Comparison of ENCODE assay signal across 8 cellular contexts in the genomic region with DNA sequence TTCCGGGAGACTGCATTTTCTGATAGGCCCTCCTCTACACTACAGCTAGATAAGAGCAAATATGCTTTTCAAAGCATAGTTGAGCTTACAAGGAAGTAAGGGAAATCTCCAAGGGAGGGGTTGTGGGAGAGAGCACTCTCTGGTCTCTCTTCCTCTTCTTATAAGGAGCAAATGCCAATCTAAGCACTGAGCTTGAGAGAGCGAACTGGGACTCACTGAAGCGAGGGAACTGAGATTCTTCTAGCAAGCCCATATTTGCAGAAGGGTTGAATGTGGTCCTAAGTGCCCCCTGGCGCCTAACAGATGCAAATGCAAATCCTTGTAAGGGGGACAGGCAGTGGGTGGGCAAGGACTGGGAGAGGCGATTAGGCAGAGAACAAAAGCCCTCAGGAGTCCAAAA.
DNase-seq lines count a peak whose midpoint lies in the region; ATAC-seq, FAIRE-seq and TF ChIP-seq lines count a peak whose summit lies in the region.

No MANE protein-coding gene starts in this region.

- peak; percentile 29 to 43; a peak in 2 of 5 replicates for TF ChIP-seq RAD21 in A549 (conservative IDR thresholded peaks at IDR 0.05 in 1 of 2, IDR thresholded peaks at IDR 0.05 in 1 of 2)
- TF ChIP-seq RAD21 in H1 (IDR thresholded peaks at IDR 0.05 in 1 of 2, conservative IDR thresholded peaks at IDR 0.05 in 1 of 2; ENCODE audit: low read depth in 2 of 2, low read length in 2 of 2) = peak; percentile 75 to 84
- peak; percentile 44 for TF ChIP-seq RAD21 in neural cell (conservative IDR thresholded peaks at IDR 0.05)

- no peak overlapping the region for H2BK5ac ChIP-seq in H1 (ENCODE audit: low read depth, low read length)

- no peak overlapping the region for H3K4me2 ChIP-seq in A549
- H3K4me2 ChIP-seq in OCI-LY1 (ENCODE audit: low read length) = no peak overlapping the region
- no peak overlapping the region; a peak in 1 of 4 replicates for H3K4me2 ChIP-seq in H1 (ENCODE audit: insufficient read depth in 1 of 2, low read depth in 2 of 2, low read length in 2 of 2)
- H3K4me2 ChIP-seq in neural cell (ENCODE audit: low read length) = no peak overlapping the region

- H4K20me1 ChIP-seq in OCI-LY1 (ENCODE audit: insufficient read depth, low read length) (no peaks in the 10 kb centered on the region), H1 (replicated peaks in 1 of 2; ENCODE audit: control insufficient read depth in 1 of 2, insufficient read depth in 2 of 2, low read length in 2 of 2) (no peaks in the 10 kb centered on the region), neural cell (ENCODE audit: insufficient read depth) (no peaks in the 10 kb centered on the region)

- no peak overlapping the region for H2BK120ac ChIP-seq in H1 (replicated peaks; ENCODE audit: low read depth, low read length)

- H2BK20ac ChIP-seq in H1 (ENCODE audit: low read length) = no peak overlapping the region

- no peaks in the 10 kb centered on the region for H3K79me1 ChIP-seq in H1 (ENCODE audit: low read depth, low read length)

- no peak overlapping the region for H3K23ac ChIP-seq in H1 (ENCODE audit: insufficient read length)

- H3K9me2 ChIP-seq in OCI-LY1 (ENCODE audit: low read depth, low read length) (no peaks in the 10 kb centered on the region), neural cell (ENCODE audit: insufficient read depth, low read length) (no peaks in the 10 kb centered on the region)

- FAIRE-seq in A549 (lab: Jason Lieb, UNC) (no peak), H1 (lab: Jason Lieb, UNC) (peak; percentile 95)

- H2AK5ac ChIP-seq in H1 (ENCODE audit: low read depth, low read length) = no peak overlapping the region

- DNase-seq in A549 (ENCODE audit: low read depth in 1 of 2, low spot score in 1 of 2) = peak in 1 of 2 experiments; percentile 38
- peak; percentile 61 to 79 for DNase-seq in H1 (ENCODE audit: low read depth in 1 of 2, low spot score in 2 of 2)
- no peak for DNase-seq in NCI-H2081 (lab: John Stamatoyannopoulos, UW)
- no peak for DNase-seq in occipital lobe (lab: John Stamatoyannopoulos, UW)

- H3K4ac ChIP-seq in H1 (replicated peaks; ENCODE audit: insufficient read length, low read depth, low read length) = no peak overlapping the region

- POLR2A ChIA-PET in A549 (lab: Yijun Ruan, JAX) = no interaction called here
- POLR2A ChIA-PET in H1 (lab: Charles Lee; ENCODE audit: partially characterized antibody) = interaction anchor here (1.9 kb wide), 1 partner anchor 254 kb away, joined by 4 read pairs; a partner anchor contains a TSS

- no peak overlapping the region for H4K5ac ChIP-seq in H1 (ENCODE audit: insufficient read length, low read depth, low read length)

- no peak overlapping the region for H2BK15ac ChIP-seq in H1 (ENCODE audit: low read length)

- ATAC-seq in A549 = peak in 1 of 2 experiments; percentile 82; a peak in 3 of 6 replicates
- ATAC-seq in GM18498 (IDR thresholded peaks at IDR 0.05; ENCODE audit: unreplicated experiment) = peak; percentile 87
- peak; percentile 79 for ATAC-seq in HG02938 (IDR thresholded peaks at IDR 0.05; ENCODE audit: unreplicated experiment)

- no peak overlapping the region for H4K91ac ChIP-seq in H1 (replicated peaks; ENCODE audit: insufficient read length, low read length)

- CTCF ChIA-PET in A549 (lab: Yijun Ruan, JAX) (interaction anchor here (2.0 kb wide), 1 partner anchor 13 kb away, joined by 5 read pairs; no protein-coding TSS in a partner anchor), H1 (lab: Charles Lee; ENCODE audit: partially characterized antibody) (interaction anchor here (0.5 to 4.5 kb wide), 41 partner anchors 9 to 1473 kb away, joined by 3 to 44 read pairs (median 4); no protein-coding TSS in a partner anchor)

- no peaks in the 10 kb centered on the region for H3K79me2 ChIP-seq in OCI-LY1 (ENCODE audit: insufficient read depth, low read length)
- no peaks in the 10 kb centered on the region for H3K79me2 ChIP-seq in H1 (ENCODE audit: control insufficient read depth in 1 of 2, insufficient read depth in 2 of 2, low read length in 2 of 2)
- no peaks in the 10 kb centered on the region for H3K79me2 ChIP-seq in neural cell (replicated peaks; ENCODE audit: insufficient read depth, low read length)

- H3K9me3 ChIP-seq in A549 = no peaks in the 10 kb centered on the region
- H3K9me3 ChIP-seq in OCI-LY1 (ENCODE audit: low read length) = no peaks in the 10 kb centered on the region
- H3K9me3 ChIP-seq in H1 (ENCODE audit: insufficient read depth in 2 of 2, low read depth in 1 of 2, low read length in 1 of 2) = no peaks in the 10 kb centered on the region; a peak in 1 of 4 replicates
- H3K9me3 ChIP-seq in neural cell (ENCODE audit: low read length) = peaks cover under 1% of the 10 kb centered on the region

- no peak for TF ChIP-seq POLR2A in A549 (IDR thresholded peaks at IDR 0.05; ENCODE audit: low read length)
- TF ChIP-seq POLR2A in H1 (IDR thresholded peaks at IDR 0.05; ENCODE audit: control extremely low read depth in 1 of 2, low read depth in 2 of 2, low read length in 2 of 2) = no peak

- no peaks in the 10 kb centered on the region for H3K27me3 ChIP-seq in OCI-LY1 (ENCODE audit: insufficient read depth, low read length)
- no peaks in the 10 kb centered on the region for H3K27me3 ChIP-seq in H1 (replicated peaks in 1 of 4; ENCODE audit: control insufficient read depth in 3 of 4, extremely low read depth in 1 of 4, insufficient read depth in 3 of 4, low read length in 3 of 4)
- H3K27me3 ChIP-seq in neural cell (ENCODE audit: insufficient read depth, low read depth, low read length) = no peaks in the 10 kb centered on the region

- H3K23me2 ChIP-seq in H1 (ENCODE audit: low read depth, low read length) = no peaks in the 10 kb centered on the region

- H3K27ac ChIP-seq in A549 (no peak overlapping the region), OCI-LY1 (ENCODE audit: low read depth, low read length, poor library complexity, severe bottlenecking) (peak overlapping the region; percentile 23), H1 (ENCODE audit: low read depth, low read length) (no peak overlapping the region), neural cell (ENCODE audit: low read length) (no peak overlapping the region)

- H3K4me1 ChIP-seq in A549 = no peaks in the 10 kb centered on the region
- H3K4me1 ChIP-seq in OCI-LY1 (ENCODE audit: insufficient read depth, low read length, severe bottlenecking) = peaks cover 37% of the 10 kb centered on the region
- peaks cover 1 to 13% (median 8%) of the 10 kb centered on the region in 4 experiments; a peak in 4 of 7 replicates for H3K4me1 ChIP-seq in H1 (replicated peaks in 1 of 4; ENCODE audit: control insufficient read depth in 3 of 4, insufficient read depth in 4 of 4, low read length in 3 of 4)

- TF ChIP-seq EP300 in A549 (IDR thresholded peaks at IDR 0.05) = no peak
- TF ChIP-seq EP300 in H1 (IDR thresholded peaks at IDR 0.05; ENCODE audit: borderline replicate concordance in 1 of 2, low read depth in 2 of 2, low read length in 2 of 2) = no peak
- no peak for TF ChIP-seq EP300 in neural cell (conservative IDR thresholded peaks at IDR 0.05; ENCODE audit: poor library complexity, severe bottlenecking)

- no peak overlapping the region for H3K14ac ChIP-seq in H1 (ENCODE audit: insufficient read length)

- H2AFZ ChIP-seq in OCI-LY1 (ENCODE audit: low read length) (no peak overlapping the region), H1 (ENCODE audit: low read length) (no peak overlapping the region), neural cell (ENCODE audit: low read depth, low read length) (no peak overlapping the region)

- H3K18ac ChIP-seq in H1 (ENCODE audit: extremely low read depth, low read length) = no peak overlapping the region

- no peak overlapping the region for H4K8ac ChIP-seq in H1 (ENCODE audit: extremely low read depth, insufficient read depth, low read length)

- no peak overlapping the region for H3K4me3 ChIP-seq in A549
- H3K4me3 ChIP-seq in OCI-LY1 (ENCODE audit: low read depth, low read length, poor library complexity, severe bottlenecking) = no peak overlapping the region
- H3K4me3 ChIP-seq in H1 (ENCODE audit: extremely low read depth in 1 of 4, insufficient read depth in 2 of 4, low read depth in 3 of 4, low read length in 4 of 4) = no peak overlapping the region
- H3K4me3 ChIP-seq in neural cell (ENCODE audit: low read length) = no peak overlapping the region

- no peak overlapping the region for H3K9ac ChIP-seq in OCI-LY1 (ENCODE audit: low read length)
- H3K9ac ChIP-seq in H1 (replicated peaks in 1 of 4; ENCODE audit: extremely low read depth in 1 of 4, low read depth in 3 of 4, low read length in 3 of 4) = no peak overlapping the region; a peak in 1 of 7 replicates
- no peak overlapping the region for H3K9ac ChIP-seq in neural cell (ENCODE audit: low read length)

- TF ChIP-seq CTCF in A549 (IDR thresholded peaks at IDR 0.05) (peak; percentile 21; the same call in 1 of the 3 replicates), OCI-LY1 (IDR thresholded peaks at IDR 0.05; ENCODE audit: low read length) (peak; percentile 71), H1 (IDR thresholded peaks at IDR 0.05; ENCODE audit: control extremely low read depth in 1 of 3, insufficient read depth in 1 of 3, low read depth in 1 of 3, low read length in 3 of 3) (peak; percentile 65 to 81 (median 78)), neural cell (IDR thresholded peaks at IDR 0.05; ENCODE audit: poor library complexity, severe bottlenecking) (peak; percentile 52)

- 28% methylated on average over 5 of the region's 5 CpGs for WGBS in A549 (ENCODE audit: missing lambda C conversion rate)
- WGBS in H1 (ENCODE audit: extremely low coverage in 1 of 2, insufficient coverage in 1 of 2, insufficient read length in 1 of 2, insufficient replicate concordance in 2 of 2, low coverage in 1 of 2, low lambda C conversion rate in 2 of 2, missing lambda C conversion rate in 1 of 2), 2 experiments = 26% methylated on average over 5 of the region's 5 CpGs; no CpG with 5 or more reads in 1 of the 2 experiments

- H3F3A ChIP-seq in OCI-LY1 (ENCODE audit: insufficient read depth, low read length) (no peaks in the 10 kb centered on the region), neural cell (ENCODE audit: insufficient read depth, low read length, poor library complexity, severe bottlenecking) (no peaks in the 10 kb centered on the region)

- H3K56ac ChIP-seq in H1 (replicated peaks; ENCODE audit: insufficient read length, low read depth, low read length) = no peak overlapping the region

- H3K36me3 ChIP-seq in OCI-LY1 (ENCODE audit: insufficient read depth, low read length) (no peaks in the 10 kb centered on the region), H1 (ENCODE audit: control insufficient read depth in 2 of 4, insufficient read depth in 4 of 4, low read length in 3 of 4) (no peaks in the 10 kb centered on the region), neural cell (ENCODE audit: insufficient read depth, low read length) (no peaks in the 10 kb centered on the region)

- no peak overlapping the region for H2BK12ac ChIP-seq in H1 (ENCODE audit: low read depth, low read length)

TF ChIP-seq in A549, 52 proteins besides CTCF, POLR2A, EP300 and RAD21 (continues in another document):
- no peak for TF ChIP-seq HOXB13 (CRISPR knock-in tag; IDR thresholded peaks at IDR 0.05; ENCODE audit: low read depth)

TF ChIP-seq in H1, 55 proteins besides CTCF, POLR2A, EP300 and RAD21 (continues in another document):
- no peak for TF ChIP-seq TCF12 (IDR thresholded peaks at IDR 0.05; ENCODE audit: low read depth, low read length)
- no peak for TF ChIP-seq CREB1 (IDR thresholded peaks at IDR 0.05)

TF ChIP-seq in neural cell, 6 proteins besides CTCF, POLR2A, EP300 and RAD21 (continues in another document):
- no peak for TF ChIP-seq MXI1 (conservative IDR thresholded peaks at IDR 0.05; ENCODE audit: poor library complexity, severe bottlenecking)
- TF ChIP-seq POLR2AphosphoS5 (IDR thresholded peaks at IDR 0.05) = no peak

Comparison
In these comparisons a context has a peak if more than half of its experiments do, and no peak if none do; other contexts are left out.
1. DNase-seq: peak in H1 (2 of 2); none in NCI-H2081 (0 of 2) and occipital lobe (single experiment).
2. CTCF ChIP-seq: peak in every context shown above with its lines; median percentile 78 in H1; 71 in OCI-LY1; 52 in neural cell; 21 in A549.